In the genomic region with DNA sequence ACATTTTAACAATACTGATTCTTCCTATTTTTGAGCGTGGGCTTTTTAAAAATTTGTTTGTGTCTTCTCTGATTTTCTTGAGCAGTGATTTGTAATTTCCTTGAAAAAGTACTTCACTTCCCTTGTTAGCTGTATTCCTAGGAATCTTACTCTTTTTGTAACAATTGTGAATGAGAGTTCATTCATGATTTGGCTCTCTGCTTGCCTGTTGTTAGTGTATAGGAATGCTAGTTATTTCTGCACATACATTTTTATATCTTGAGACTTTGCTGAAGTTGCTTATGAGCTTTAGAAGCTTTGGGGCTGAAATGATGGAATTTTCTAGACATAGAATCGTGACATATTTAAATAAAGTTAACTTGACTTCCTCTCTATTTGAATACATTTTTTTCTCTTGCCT, we compare ENCODE assay signal across 3 cellular contexts.
"Had no signal": no experiment of that assay in that cellular context is flagged by ENCODE, and none has a peak within 500 bp of the region (broad histone marks: within the 10 kb centered on the region; RNA-seq: fewer than 3 reads in every experiment).

No MANE protein-coding gene starts in this region.

- DNase-seq: GDM1, GF-D8 had no signal

- H3K4me3 ChIP-seq: GM12878 had no signal
